ENCODE assay signal across 2 cellular contexts in genomic region chr1:151523331-151523730, GRCh38.
TF ChIP-seq lines count a peak whose summit lies in the region.

No MANE protein-coding gene starts in this region.

TF ChIP-seq in K562, 482 proteins besides CTCF, POLR2A, EP300 and RAD21:
- TF ChIP-seq ZNF707 (CRISPR knock-in tag; conservative IDR thresholded peaks at IDR 0.05), result no peak
- no peak for TF ChIP-seq HIVEP1 (CRISPR knock-in tag; IDR thresholded peaks at IDR 0.05)
- no peak for TF ChIP-seq CREB5 (CRISPR knock-in tag; IDR thresholded peaks at IDR 0.05)
- no peak for TF ChIP-seq ZNF12 (CRISPR knock-in tag; IDR thresholded peaks at IDR 0.05)
- no peak for TF ChIP-seq ZNF699 (CRISPR knock-in tag; IDR thresholded peaks at IDR 0.05; ENCODE audit: insufficient replicate concordance)
- no peak for TF ChIP-seq CAMTA2 (CRISPR knock-in tag; conservative IDR thresholded peaks at IDR 0.05)
- TF ChIP-seq STAG1 (CRISPR knock-in tag; IDR thresholded peaks at IDR 0.05; ENCODE audit: borderline replicate concordance), result no peak
- no peak for TF ChIP-seq ZNF197 (CRISPR knock-in tag; IDR thresholded peaks at IDR 0.05; ENCODE audit: low read depth)
- TF ChIP-seq ILK (tag; IDR thresholded peaks at IDR 0.05; ENCODE audit: borderline replicate concordance, low read depth), result no peak
- no peak for TF ChIP-seq CBFB (CRISPR knock-in tag; IDR thresholded peaks at IDR 0.05)
- TF ChIP-seq CEBPZ (IDR thresholded peaks at IDR 0.05; ENCODE audit: borderline replicate concordance, low read depth, low read length), result no peak
- no peak for TF ChIP-seq ZNF583 (CRISPR knock-in tag; IDR thresholded peaks at IDR 0.05)
- TF ChIP-seq ZNF280A (IDR thresholded peaks at IDR 0.05; ENCODE audit: low read depth, partially characterized antibody), result no peak
- TF ChIP-seq SAP30 (IDR thresholded peaks at IDR 0.05; ENCODE audit: borderline replicate concordance, insufficient read depth, low read depth, low read length, poor library complexity, severe bottlenecking), result no peak
- TF ChIP-seq RBM25 (IDR thresholded peaks at IDR 0.05; ENCODE audit: low read depth, low read length, severe bottlenecking), result no peak
- no peak for TF ChIP-seq MEIS2 (IDR thresholded peaks at IDR 0.05; ENCODE audit: partially characterized antibody)
- no peak for TF ChIP-seq NKRF (IDR thresholded peaks at IDR 0.05; ENCODE audit: borderline replicate concordance)
- TF ChIP-seq ZFPM2 (CRISPR knock-in tag; IDR thresholded peaks at IDR 0.05), result no peak
TF ChIP-seq in K562: peak in this region for 0.

TF ChIP-seq in HEK293T, 16 proteins besides CTCF, POLR2A, EP300 and RAD21:
- TF ChIP-seq FOXM1 (IDR thresholded peaks at IDR 0.05; ENCODE audit: borderline replicate concordance), result no peak
- TF ChIP-seq PKNOX1 (IDR thresholded peaks at IDR 0.05), result no peak
- TF ChIP-seq ELF4 (IDR thresholded peaks at IDR 0.05), result no peak
- no peak for TF ChIP-seq LEF1 (IDR thresholded peaks at IDR 0.05; ENCODE audit: borderline replicate concordance)
- no peak for TF ChIP-seq CTBP1 (IDR thresholded peaks at IDR 0.05; ENCODE audit: borderline replicate concordance)
- TF ChIP-seq FOXK2 (IDR thresholded peaks at IDR 0.05), result no peak
- no peak for TF ChIP-seq BHLHE40 (IDR thresholded peaks at IDR 0.05; ENCODE audit: borderline replicate concordance)
- no peak for TF ChIP-seq L3MBTL2 (conservative IDR thresholded peaks at IDR 0.05)
- no peak for TF ChIP-seq ZNF384 (IDR thresholded peaks at IDR 0.05)
- no peak for TF ChIP-seq HDGF (IDR thresholded peaks at IDR 0.05; ENCODE audit: borderline replicate concordance)
- no peak for TF ChIP-seq ARNT (IDR thresholded peaks at IDR 0.05)
- no peak for TF ChIP-seq SP1 (IDR thresholded peaks at IDR 0.05)
- TF ChIP-seq NFRKB (IDR thresholded peaks at IDR 0.05), result no peak
